ENCODE assay signal across 27 cellular contexts in genomic region chr2:157808421-157808820, GRCh38.
"Had no signal": no experiment of that assay in that cellular context is flagged by ENCODE, and none has a peak within 500 bp of the region (broad histone marks: within the 10 kb centered on the region; RNA-seq: fewer than 3 reads in every experiment).

No MANE protein-coding gene starts in this region.

- ATAC-seq: activated CD4-positive, alpha-beta T cell treated with anti-CD3 and anti-CD28 coated beads for 36 hours; activated CD8-positive, alpha-beta memory T cell treated with anti-CD3 and anti-CD28 coated beads, Interleukin-2, amount 10 ng/mL, durations not matched to agents 7 days and 5 days; activated CD8-positive, alpha-beta T cell treated with anti-CD3 and anti-CD28 coated beads, Interleukin-2, amount 10 ng/mL, durations not matched to agents 7 days and 5 days; activated naive CD4-positive, alpha-beta T cell treated with anti-CD3 and anti-CD28 coated beads, Interleukin-2, amount 50 U/mL, for 72 hours; activated T-cell treated with anti-CD3 and anti-CD28 coated beads, Interleukin-2, amount 50 U/mL, for 72 hours; mucosa of descending colon; upper lobe of right lung had no signal

- H3K4me1 ChIP-seq: spleen had no signal

- H3K9me3 ChIP-seq: esophagus squamous epithelium, mucosa of descending colon, neutrophil, ovary, spleen, suprapubic skin, tibial artery, upper lobe of right lung had no signal

- H3K4me3 ChIP-seq: esophagus squamous epithelium, lung, mucosa of descending colon, ovary, spleen, suprapubic skin, tibial artery, upper lobe of right lung had no signal

- H3K27me3 ChIP-seq: esophagus squamous epithelium, neutrophil, ovary, spleen, suprapubic skin, tibial artery, upper lobe of right lung had no signal

- H3K27ac ChIP-seq: epithelial cell of prostate, esophagus squamous epithelium, neutrophil, ovary, spleen, suprapubic skin, tibial artery, upper lobe of right lung had no signal

- H3K36me3 ChIP-seq: esophagus squamous epithelium, neutrophil, ovary, upper lobe of right lung had no signal

- DNase-seq: activated CD4-positive, alpha-beta T cell treated with anti-CD3 and anti-CD28 coated beads for 36 hours; activated CD4-positive, CD25-positive, alpha-beta regulatory T cell; activated CD8-positive, alpha-beta memory T cell treated with anti-CD3 and anti-CD28 coated beads, Interleukin-2, amount 10 ng/mL, durations not matched to agents 7 days and 5 days; activated CD8-positive, alpha-beta T cell treated with anti-CD3 and anti-CD28 coated beads, Interleukin-2, amount 10 ng/mL, durations not matched to agents 7 days and 5 days; activated naive CD4-positive, alpha-beta T cell; activated T-cell treated with anti-CD3 and anti-CD28 coated beads for 4 hours; activated T-cell treated with anti-CD3 and anti-CD28 coated beads, Interleukin-2, amount 50 U/mL, for 72 hours; effector CD8-positive, alpha-beta T cell; esophagus squamous epithelium; hypothalamus; immature natural killer cell; kidney; mucosa of descending colon; naive B cell; nephron progenitor cell; ovary; retina; spleen; stimulated activated naive CD4-positive, alpha-beta T cell; T-helper 1 cell; tibial artery; upper lobe of right lung had no signal
